11 cellular contexts compared by ENCODE assay signal in genomic region chr15:41791547-41791937, GRCh38. TPM values are rescaled to one million over a fixed set of nuclear protein-coding genes. Genes with fewer than 3 reads are reported as not detected.
DNase-seq lines count a peak whose midpoint lies in the region; ATAC-seq, FAIRE-seq and TF ChIP-seq lines count a peak whose summit lies in the region.
"Had no signal": no experiment of that assay in that cellular context is flagged by ENCODE, and none has a peak within 500 bp of the region (broad histone marks: within the 10 kb centered on the region; RNA-seq: fewer than 3 reads in every experiment).

No MANE protein-coding gene starts in this region.

- no peak overlapping the region for H2AFZ ChIP-seq in astrocyte (ENCODE audit: low read depth, low read length)
- no peak overlapping the region for H2AFZ ChIP-seq in mesenchymal stem cell (ENCODE audit: low read depth, low read length)

- H4K91ac ChIP-seq in mesenchymal stem cell (ENCODE audit: low read length), result peak overlapping the region; percentile 34

- H3K4me2 ChIP-seq in astrocyte (ENCODE audit: low read length), result peak overlapping the region; percentile 79
- H3K4me2 ChIP-seq in mesenchymal stem cell (ENCODE audit: low read length, poor library complexity, severe bottlenecking), result no peak overlapping the region

- TF ChIP-seq POLR2A in suprapubic skin (IDR thresholded peaks at IDR 0.05), result no peak

- no peak for DNase-seq in activated T-cell treated with anti-CD3 and anti-CD28 coated beads, Interleukin-2, amount 50 U/mL, for 72 hours
- no peak for DNase-seq in activated T-cell treated with anti-CD3 and anti-CD28 coated beads, Interleukin-2, amount 50 U/mL, for 4 hours
- DNase-seq in astrocyte (ENCODE audit: low read depth) (no peak), mesenchymal stem cell (no peak), suprapubic skin (ENCODE audit: low spot score in 2 of 2) (no peak), NCI-H187 treated with DMSO at 0.1 percent for 48 hours (lab: John Stamatoyannopoulos, UW) (no peak), mucosa of gallbladder (ENCODE audit: low spot score) (no peak)
- DNase-seq: activated CD8-positive, alpha-beta memory T cell treated with anti-CD3 and anti-CD28 coated beads, Interleukin-2, amount 50 U/mL, for 48 hours; stimulated activated CD4-positive, alpha-beta T cell treated with anti-CD3 and anti-CD28 coated beads, Interleukin-4, amount 100 ng/mL, for 4 hours had no signal

- ATAC-seq in activated T-cell treated with anti-CD3 and anti-CD28 coated beads, Interleukin-2, amount 50 U/mL, for 72 hours (replicated peaks in 1 of 2), result no peak
- ATAC-seq in activated T-cell treated with anti-CD3 and anti-CD28 coated beads, Interleukin-2, amount 50 U/mL, for 4 hours, result no peak
- ATAC-seq in HG03520 (IDR thresholded peaks at IDR 0.05; ENCODE audit: unreplicated experiment), result no peak

- no peak overlapping the region for H3K4me3 ChIP-seq in astrocyte (ENCODE audit: insufficient read depth, low read depth, low read length)
- H3K4me3 ChIP-seq in mesenchymal stem cell (ENCODE audit: insufficient read depth in 1 of 2, low read depth in 1 of 2, low read length in 2 of 2), result no peak overlapping the region
- no peak overlapping the region for H3K4me3 ChIP-seq in suprapubic skin

- H3K27me3 Mint-ChIP-seq in activated T-cell treated with anti-CD3 and anti-CD28 coated beads, Interleukin-2, amount 50 U/mL, for 72 hours (ENCODE audit: low read depth), result no peaks in the 10 kb centered on the region
- no peaks in the 10 kb centered on the region for H3K27me3 Mint-ChIP-seq in activated T-cell treated with anti-CD3 and anti-CD28 coated beads, Interleukin-2, amount 50 U/mL, for 4 hours (ENCODE audit: low read depth)
- no peaks in the 10 kb centered on the region for H3K27me3 Mint-ChIP-seq in astrocyte (ENCODE audit: low read depth, unreplicated experiment)

- H3K79me1 ChIP-seq in mesenchymal stem cell (replicated peaks; ENCODE audit: low read length, poor library complexity, severe bottlenecking), result peaks cover 24% of the 10 kb centered on the region

- H3K4me1 ChIP-seq in astrocyte (ENCODE audit: insufficient read depth, low read length) (peaks cover 22% of the 10 kb centered on the region), mesenchymal stem cell (ENCODE audit: control insufficient read depth, insufficient read depth, low read depth, low read length) (peaks cover 13% of the 10 kb centered on the region), suprapubic skin (peaks cover 89% of the 10 kb centered on the region)

- peak overlapping the region; percentile 10 for H4K8ac ChIP-seq in mesenchymal stem cell (ENCODE audit: low read length)

- FAIRE-seq in astrocyte (lab: Jason Lieb, UNC), result no peak
- FAIRE-seq: urothelium cell line had no signal

- no peak overlapping the region for H2BK15ac ChIP-seq in mesenchymal stem cell (ENCODE audit: low read depth, poor library complexity, severe bottlenecking)

- TF ChIP-seq EP300 in suprapubic skin (IDR thresholded peaks at IDR 0.05), result no peak

- no peaks in the 10 kb centered on the region for H3K27me3 ChIP-seq in astrocyte (ENCODE audit: insufficient read depth, low read length)
- no peaks in the 10 kb centered on the region for H3K27me3 ChIP-seq in mesenchymal stem cell (ENCODE audit: control insufficient read depth in 1 of 2, insufficient read depth in 1 of 2, low read length in 2 of 2)
- no peaks in the 10 kb centered on the region for H3K27me3 ChIP-seq in suprapubic skin

- peak overlapping the region; percentile 1 for H2AK5ac ChIP-seq in mesenchymal stem cell (ENCODE audit: low read length, severe bottlenecking)

- peak overlapping the region; percentile 19 to 35 for H3K4ac ChIP-seq in mesenchymal stem cell (ENCODE audit: low read depth in 1 of 2, low read length in 2 of 2)

- no peak overlapping the region for H3K4me3 Mint-ChIP-seq in activated T-cell treated with anti-CD3 and anti-CD28 coated beads, Interleukin-2, amount 50 U/mL, for 72 hours
- H3K4me3 Mint-ChIP-seq in activated T-cell treated with anti-CD3 and anti-CD28 coated beads, Interleukin-2, amount 50 U/mL, for 4 hours, result no peak overlapping the region
- no peak overlapping the region for H3K4me3 Mint-ChIP-seq in astrocyte (ENCODE audit: unreplicated experiment)

- peaks cover 80% of the 10 kb centered on the region for H3K79me2 ChIP-seq in astrocyte (ENCODE audit: insufficient read depth, low read length)

- H3K23ac ChIP-seq in mesenchymal stem cell (ENCODE audit: low read length in 2 of 2), result no peak overlapping the region

- WGBS in mesenchymal stem cell, result 90% methylated on average over 2 of the region's 4 CpGs
- WGBS in suprapubic skin, result 83% methylated on average over 4 of the region's 4 CpGs

- no peak overlapping the region for H3K14ac ChIP-seq in mesenchymal stem cell (ENCODE audit: low read length in 2 of 2)

- H3K9ac ChIP-seq in astrocyte (ENCODE audit: low read length), result peak overlapping the region; percentile 64
- H3K9ac ChIP-seq in mesenchymal stem cell (ENCODE audit: low read length), result peak overlapping the region; percentile 65

- H2BK5ac ChIP-seq in mesenchymal stem cell (ENCODE audit: low read depth, low read length, poor library complexity, severe bottlenecking), result no peak overlapping the region

- TF ChIP-seq CTCF in astrocyte (IDR thresholded peaks at IDR 0.05; ENCODE audit: insufficient read depth, low read depth, low read length), result no peak
- no peak for TF ChIP-seq CTCF in suprapubic skin (IDR thresholded peaks at IDR 0.05)

- H4K20me1 ChIP-seq in astrocyte (ENCODE audit: insufficient read depth, low read length), result peaks cover 48% of the 10 kb centered on the region

- peak overlapping the region; percentile 91 for H3K27ac ChIP-seq in astrocyte (ENCODE audit: low read depth, low read length)
- peak overlapping the region; percentile 9 for H3K27ac ChIP-seq in mesenchymal stem cell (ENCODE audit: low read length, poor library complexity, severe bottlenecking)
- peak overlapping the region; percentile 25 for H3K27ac ChIP-seq in suprapubic skin

- no peaks in the 10 kb centered on the region for H3K9me3 Mint-ChIP-seq in activated T-cell treated with anti-CD3 and anti-CD28 coated beads, Interleukin-2, amount 50 U/mL, for 72 hours
- no peaks in the 10 kb centered on the region for H3K9me3 Mint-ChIP-seq in activated T-cell treated with anti-CD3 and anti-CD28 coated beads, Interleukin-2, amount 50 U/mL, for 4 hours
- H3K9me3 Mint-ChIP-seq in astrocyte (ENCODE audit: unreplicated experiment), result no peaks in the 10 kb centered on the region

- peak overlapping the region; percentile 64 to 75 for H3K18ac ChIP-seq in mesenchymal stem cell (ENCODE audit: low read depth in 1 of 2, low read length in 2 of 2)

- peaks cover 48% of the 10 kb centered on the region for H3K4me1 Mint-ChIP-seq in activated T-cell treated with anti-CD3 and anti-CD28 coated beads, Interleukin-2, amount 50 U/mL, for 72 hours (ENCODE audit: low read depth)
- H3K4me1 Mint-ChIP-seq in activated T-cell treated with anti-CD3 and anti-CD28 coated beads, Interleukin-2, amount 50 U/mL, for 4 hours (ENCODE audit: low read depth), result peaks cover 51% of the 10 kb centered on the region
- H3K4me1 Mint-ChIP-seq in astrocyte (ENCODE audit: low read depth, unreplicated experiment), result peaks cover 55% of the 10 kb centered on the region

- H3K36me3 ChIP-seq in astrocyte (ENCODE audit: insufficient read depth, low read length), result no peaks in the 10 kb centered on the region
- H3K36me3 ChIP-seq in mesenchymal stem cell (ENCODE audit: control insufficient read depth in 1 of 2, insufficient read depth in 2 of 2, low read depth in 1 of 2, low read length in 2 of 2), result no peaks in the 10 kb centered on the region
- H3K36me3 ChIP-seq in suprapubic skin, result no peaks in the 10 kb centered on the region

- peak overlapping the region in 1 of 2 experiments; percentile 59 for H2BK12ac ChIP-seq in mesenchymal stem cell (ENCODE audit: low read length in 2 of 2)

- H3K9me3 ChIP-seq in astrocyte (ENCODE audit: insufficient read depth, low read depth, low read length), result no peaks in the 10 kb centered on the region
- no peaks in the 10 kb centered on the region for H3K9me3 ChIP-seq in mesenchymal stem cell (ENCODE audit: control insufficient read depth, low read length)
- no peaks in the 10 kb centered on the region for H3K9me3 ChIP-seq in suprapubic skin

- no peaks in the 10 kb centered on the region for H3K36me3 Mint-ChIP-seq in activated T-cell treated with anti-CD3 and anti-CD28 coated beads, Interleukin-2, amount 50 U/mL, for 72 hours (ENCODE audit: insufficient read depth in 2 of 2)
- no peaks in the 10 kb centered on the region for H3K36me3 Mint-ChIP-seq in activated T-cell treated with anti-CD3 and anti-CD28 coated beads, Interleukin-2, amount 50 U/mL, for 4 hours (ENCODE audit: insufficient read depth)
- H3K36me3 Mint-ChIP-seq in astrocyte (ENCODE audit: low read depth, unreplicated experiment), result no peaks in the 10 kb centered on the region

- peak overlapping the region; percentile 45 for H3K27ac Mint-ChIP-seq in activated T-cell treated with anti-CD3 and anti-CD28 coated beads, Interleukin-2, amount 50 U/mL, for 72 hours
- H3K27ac Mint-ChIP-seq in astrocyte (ENCODE audit: unreplicated experiment), result peak overlapping the region; percentile 89

- peak overlapping the region; percentile 27 for H2BK120ac ChIP-seq in mesenchymal stem cell (ENCODE audit: low read depth, low read length)

RNA-seq across cellular contexts. Expression of gene MAPKBP1, which starts 17.3 kb away (rescaled TPM):
- 10 to 100 TPM; 16.0 to 17.7 TPM for total RNA-seq in activated T-cell treated with anti-CD3 and anti-CD28 coated beads, Interleukin-2, amount 50 U/mL, for 72 hours
- 10 to 100 TPM; 21.9 to 23.3 (median 22.5) TPM for total RNA-seq in activated T-cell treated with anti-CD3 and anti-CD28 coated beads, Interleukin-2, amount 50 U/mL, for 4 hours
- total RNA-seq in astrocyte, result 30.8 and 30.9 TPM in 2 replicates
- 9.1 TPM for polyA plus RNA-seq in mesenchymal stem cell (2013, experiment 1 of 2)
- 8.2 TPM for polyA plus RNA-seq in mesenchymal stem cell (2013, experiment 2 of 2)
- total RNA-seq in suprapubic skin, result 100 to 1,000 TPM in 1 of 4 donors, 10 to 100 TPM in 3; 69.3 to 157 (median 81.6) TPM
- total RNA-seq in mucosa of gallbladder, result 27.0 TPM

RNA-seq across cellular contexts. Expression of gene JMJD7, which starts 36.4 kb away (rescaled TPM):
- 10 to 100 TPM; 15.2 to 16.0 TPM for total RNA-seq in activated T-cell treated with anti-CD3 and anti-CD28 coated beads, Interleukin-2, amount 50 U/mL, for 72 hours
- 10 to 100 TPM in 1 of 3 donors, 1 to 10 TPM in 2; 8.4 to 11.7 (median 8.8) TPM for total RNA-seq in activated T-cell treated with anti-CD3 and anti-CD28 coated beads, Interleukin-2, amount 50 U/mL, for 4 hours
- total RNA-seq in astrocyte, result 5.7 and 7.6 TPM in 2 replicates
- polyA plus RNA-seq in mesenchymal stem cell (2013, experiment 1 of 2), result 2.6 TPM
- polyA plus RNA-seq in mesenchymal stem cell (2013, experiment 2 of 2), result 2.5 TPM
- total RNA-seq in suprapubic skin, result 10 to 100 TPM; 45.4 to 88.3 (median 60.9) TPM
- total RNA-seq in mucosa of gallbladder, result 21.0 TPM

RNA-seq across cellular contexts. Expression of gene PLA2G4B, which starts 47.1 kb away (rescaled TPM):
- total RNA-seq in activated T-cell treated with anti-CD3 and anti-CD28 coated beads, Interleukin-2, amount 50 U/mL, for 72 hours, result 1 to 10 TPM; 4.4 to 9.1 TPM
- 1 to 10 TPM; 3.6 to 5.5 (median 4.9) TPM for total RNA-seq in activated T-cell treated with anti-CD3 and anti-CD28 coated beads, Interleukin-2, amount 50 U/mL, for 4 hours
- 1.5 and 1.8 TPM in 2 replicates for total RNA-seq in astrocyte
- 3.3 TPM for polyA plus RNA-seq in mesenchymal stem cell (2013, experiment 1 of 2)
- 2.0 TPM for polyA plus RNA-seq in mesenchymal stem cell (2013, experiment 2 of 2)
- 100 to 1,000 TPM in 1 of 4 donors, 10 to 100 TPM in 3; 59.7 to 195 (median 73.7) TPM for total RNA-seq in suprapubic skin
- total RNA-seq in mucosa of gallbladder, result 20.7 TPM

Comparison
In these comparisons a context has a peak if more than half of its experiments do, and no peak if none do; other contexts are left out.
1. H3K27ac ChIP-seq: peak in every context shown above with its lines; median percentile 91 in astrocyte; 25 in suprapubic skin; 9 in mesenchymal stem cell.